In the genomic region with DNA sequence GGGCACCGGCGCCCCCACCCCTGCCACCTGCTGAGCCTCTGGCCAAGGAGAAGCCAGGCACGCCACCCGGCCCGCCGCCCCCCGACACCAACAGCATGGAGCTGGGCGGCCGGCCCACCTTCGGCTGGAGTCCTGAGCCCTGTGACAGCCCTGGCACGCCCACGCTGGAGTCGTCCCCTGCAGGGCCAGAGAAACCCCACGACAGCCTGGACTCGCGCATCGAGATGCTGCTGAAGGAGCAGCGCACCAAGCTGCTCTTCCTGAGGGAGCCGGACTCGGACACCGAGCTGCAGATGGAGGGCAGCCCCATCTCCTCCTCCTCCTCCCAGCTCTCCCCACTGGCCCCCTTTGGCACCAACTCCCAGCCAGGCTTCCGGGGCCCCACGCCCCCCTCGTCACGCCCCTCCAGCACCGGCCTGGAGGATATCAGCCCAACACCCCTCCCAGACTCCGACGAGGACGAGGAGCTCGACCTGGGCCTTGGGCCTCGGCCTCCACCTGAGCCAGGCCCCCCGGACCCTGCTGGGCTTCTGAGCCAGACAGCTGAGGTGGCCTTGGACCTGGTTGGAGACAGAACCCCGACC, we compare ENCODE assay signal across 13 cellular contexts. TPM values are rescaled to one million over a fixed set of nuclear protein-coding genes. Genes with fewer than 3 reads are reported as not detected.
A peak's percentile ranks its signal among the peaks of the same experiment; 100 is the strongest.
DNase-seq lines count a peak whose midpoint lies in the region; ATAC-seq and TF ChIP-seq lines count a peak whose summit lies in the region.
"Had no signal": no experiment of that assay in that cellular context is flagged by ENCODE, and none has a peak within 500 bp of the region (broad histone marks: within the 10 kb centered on the region; RNA-seq: fewer than 3 reads in every experiment).

No MANE protein-coding gene starts in this region.

- no peak overlapping the region for H2AK5ac ChIP-seq in mesenchymal stem cell (ENCODE audit: low read length, severe bottlenecking)

- H2BK15ac ChIP-seq in mesenchymal stem cell (ENCODE audit: low read depth, poor library complexity, severe bottlenecking) = no peak overlapping the region

- H3K9me2 ChIP-seq in GM23248 (ENCODE audit: insufficient read depth) = no peaks in the 10 kb centered on the region

- peaks cover 23% of the 10 kb centered on the region for H3K79me1 ChIP-seq in mesenchymal stem cell (replicated peaks; ENCODE audit: low read length, poor library complexity, severe bottlenecking)

- H3K9me3 ChIP-seq in GM23248 (ENCODE audit: low read depth) (no peaks in the 10 kb centered on the region), mesenchymal stem cell (ENCODE audit: control insufficient read depth, low read length) (no peaks in the 10 kb centered on the region), body of pancreas (no peaks in the 10 kb centered on the region)
- H3K9me3 ChIP-seq: SJCRH30 had no signal

- no peak overlapping the region for H3K18ac ChIP-seq in mesenchymal stem cell (ENCODE audit: low read depth in 1 of 2, low read length in 2 of 2)

- H3K36me3 ChIP-seq in ACC112 (ENCODE audit: insufficient read depth, low read length) (peaks cover 12% of the 10 kb centered on the region; the same call in 1 of the 2 replicates), GM23248 (ENCODE audit: low read depth) (peaks cover 9% of the 10 kb centered on the region; the same call in 1 of the 2 replicates), mesenchymal stem cell (ENCODE audit: control insufficient read depth in 1 of 2, insufficient read depth in 2 of 2, low read depth in 1 of 2, low read length in 2 of 2) (peaks cover 57 to 81% of the 10 kb centered on the region in 2 experiments), body of pancreas (replicated peaks in 1 of 2; ENCODE audit: insufficient read depth in 1 of 2, low read depth in 2 of 2) (peaks cover 0 to 11% of the 10 kb centered on the region in 2 donors)

- H3K4me1 Mint-ChIP-seq in activated naive CD8-positive, alpha-beta T cell (ENCODE audit: low read depth) = peaks cover 56% of the 10 kb centered on the region

- ATAC-seq in GM19463 (IDR thresholded peaks at IDR 0.05; ENCODE audit: unreplicated experiment) (no peak), body of pancreas (no peak)

- peak overlapping the region; percentile 75; the same call in 1 of the 2 replicates for H3K4me3 ChIP-seq in ACC112 (ENCODE audit: low read depth, low read length)
- peak overlapping the region; percentile 76 for H3K4me3 ChIP-seq in GM23248
- no peak overlapping the region for H3K4me3 ChIP-seq in mesenchymal stem cell (ENCODE audit: insufficient read depth in 1 of 2, low read depth in 1 of 2, low read length in 2 of 2)
- no peak overlapping the region for H3K4me3 ChIP-seq in body of pancreas
- H3K4me3 ChIP-seq: SJCRH30 had no signal

- H4K20me1 ChIP-seq in GM23248 (ENCODE audit: insufficient read depth) = no peaks in the 10 kb centered on the region

- peak overlapping the region; percentile 48 for H4K8ac ChIP-seq in mesenchymal stem cell (ENCODE audit: low read length)

- H2BK12ac ChIP-seq in mesenchymal stem cell (ENCODE audit: low read length in 2 of 2) = no peak overlapping the region

- H3K4me2 ChIP-seq in GM23248 (ENCODE audit: unreplicated experiment) = peak overlapping the region; percentile 87
- H3K4me2 ChIP-seq in mesenchymal stem cell (ENCODE audit: low read length, poor library complexity, severe bottlenecking) = no peak overlapping the region

- H3K36me3 Mint-ChIP-seq in activated naive CD8-positive, alpha-beta T cell = peaks cover 5% of the 10 kb centered on the region

- no peaks in the 10 kb centered on the region for H3K9me3 Mint-ChIP-seq in activated naive CD8-positive, alpha-beta T cell (ENCODE audit: low read depth)

- 75 to 82% methylated on average over 20 to 33 of the region's 33 CpGs for WGBS in GM23248 (ENCODE audit: low coverage in 1 of 2, low lambda C conversion rate in 2 of 2, missing lambda C conversion rate in 2 of 2), 2 experiments
- 94% methylated on average over 33 of the region's 33 CpGs for WGBS in mesenchymal stem cell
- 71 to 73% methylated on average over 14 to 25 of the region's 33 CpGs for WGBS in body of pancreas, 2 donors

- no peak overlapping the region for H3K27ac ChIP-seq in ACC112 (ENCODE audit: low read depth, low read length)
- H3K27ac ChIP-seq in GM23248 = no peak overlapping the region
- H3K27ac ChIP-seq in mesenchymal stem cell (ENCODE audit: low read length, poor library complexity, severe bottlenecking) = no peak overlapping the region
- peak overlapping the region in 2 of 4 donors; percentile 61 to 75 for H3K27ac ChIP-seq in body of pancreas
- H3K27ac ChIP-seq: SJCRH30 had no signal

- H3K27me3 ChIP-seq in ACC112 (ENCODE audit: insufficient read depth, low read length) = no peaks in the 10 kb centered on the region
- H3K27me3 ChIP-seq in GM23248 (replicated peaks; ENCODE audit: insufficient read depth) = no peaks in the 10 kb centered on the region
- H3K27me3 ChIP-seq in mesenchymal stem cell (ENCODE audit: control insufficient read depth in 1 of 2, insufficient read depth in 1 of 2, low read length in 2 of 2) = no peaks in the 10 kb centered on the region
- no peaks in the 10 kb centered on the region for H3K27me3 ChIP-seq in body of pancreas
- H3K27me3 ChIP-seq: SJCRH30 had no signal

- H3K27ac Mint-ChIP-seq in activated naive CD8-positive, alpha-beta T cell = no peak overlapping the region

- H2BK5ac ChIP-seq in mesenchymal stem cell (ENCODE audit: low read depth, low read length, poor library complexity, severe bottlenecking) = no peak overlapping the region

- peaks cover 11% of the 10 kb centered on the region for H3F3A ChIP-seq in GM23248 (ENCODE audit: insufficient read depth)

- TF ChIP-seq CTCF in body of pancreas (IDR thresholded peaks at IDR 0.05) = no peak

- H3K4me3 Mint-ChIP-seq in activated naive CD8-positive, alpha-beta T cell = peak overlapping the region; percentile 91

- peak overlapping the region; percentile 31 for H4K91ac ChIP-seq in mesenchymal stem cell (ENCODE audit: low read length)

- DNase-seq in GM23248 (no peak), mesenchymal stem cell (no peak), UCSD-AML1 (lab: John Stamatoyannopoulos, UW; ENCODE audit: unreplicated experiment) (no peak), body of pancreas (no peak), dermis blood vessel endothelial cell (no peak)
- DNase-seq: activated CD4-positive, CD25-positive, alpha-beta regulatory T cell treated with anti-CD3 and anti-CD28 coated beads, Interleukin-2, amount 50 U/mL, for 72 hours; activated naive CD4-positive, alpha-beta T cell treated with anti-CD3 and anti-CD28 coated beads, Interleukin-2, amount 50 U/mL, for 16 hours; foreskin melanocyte; SJCRH30 had no signal

- no peak overlapping the region for H2AFZ ChIP-seq in ACC112 (ENCODE audit: low read length, unreplicated experiment)
- no peak overlapping the region for H2AFZ ChIP-seq in GM23248
- H2AFZ ChIP-seq in mesenchymal stem cell (ENCODE audit: low read depth, low read length) = no peak overlapping the region

- H3K4me1 ChIP-seq in ACC112 (ENCODE audit: control insufficient read depth, insufficient read depth, low read length, unreplicated experiment) (peaks cover 31% of the 10 kb centered on the region), GM23248 (ENCODE audit: insufficient read depth) (peaks cover 24% of the 10 kb centered on the region), mesenchymal stem cell (ENCODE audit: control insufficient read depth, insufficient read depth, low read depth, low read length) (peaks cover 45% of the 10 kb centered on the region), body of pancreas (peaks cover 67% of the 10 kb centered on the region)

- H3K4ac ChIP-seq in mesenchymal stem cell (ENCODE audit: low read depth in 1 of 2, low read length in 2 of 2) = no peak overlapping the region

- in situ Hi-C loops in GM23248 (cut with MboI) = no loop called here

- TF ChIP-seq POLR2A in body of pancreas (IDR thresholded peaks at IDR 0.05) = no peak

- intact Hi-C loops in body of pancreas (cut with DNase I) = no loop called here

- no peaks in the 10 kb centered on the region for H3K27me3 Mint-ChIP-seq in activated naive CD8-positive, alpha-beta T cell

- H3K79me2 ChIP-seq in ACC112 (ENCODE audit: control insufficient read depth, insufficient read depth, low read length, unreplicated experiment) (peaks cover 80% of the 10 kb centered on the region), GM23248 (ENCODE audit: insufficient read depth) (peaks cover 95% of the 10 kb centered on the region)

- peak overlapping the region; percentile 76 for H3K9ac ChIP-seq in GM23248
- H3K9ac ChIP-seq in mesenchymal stem cell (ENCODE audit: low read length) = peak overlapping the region; percentile 88

- H2BK120ac ChIP-seq in mesenchymal stem cell (ENCODE audit: low read depth, low read length) = no peak overlapping the region

- no peak overlapping the region for H3K23ac ChIP-seq in mesenchymal stem cell (ENCODE audit: low read length in 2 of 2)

- no peak overlapping the region for H3K14ac ChIP-seq in mesenchymal stem cell (ENCODE audit: low read length in 2 of 2)

RNA-seq across cellular contexts. Expression of a gene that starts 6.5 kb away (rescaled TPM):
- 2.0 and 2.7 TPM in 2 replicates for total RNA-seq in GM23248 (2014; rRNA removed; shearing (Covaris generic))
- polyA plus RNA-seq in GM23248 (2016; fragmentation: Nextera tagmentation; extraction: Ambion mirVana) = 1.7 and 2.0 TPM in 2 replicates
- polyA plus RNA-seq in mesenchymal stem cell (2013, experiment 1 of 2) = 10.4 TPM
- 9.3 TPM for polyA plus RNA-seq in mesenchymal stem cell (2013, experiment 2 of 2)
- 10 to 100 TPM in 1 of 2 donors, 1 to 10 TPM in 1; 9.1 to 15.8 TPM for total RNA-seq in body of pancreas
- total RNA-seq in dermis blood vessel endothelial cell = 2.7 and 6.7 TPM in 2 replicates

RNA-seq across cellular contexts. Expression of a gene that starts 16.8 kb away (rescaled TPM):
- total RNA-seq in GM23248 (2014; rRNA removed; shearing (Covaris generic)) = 6.7 and 8.2 TPM in 2 replicates
- 1.5 and 2.4 TPM in 2 replicates for polyA plus RNA-seq in GM23248 (2016; fragmentation: Nextera tagmentation; extraction: Ambion mirVana)
- polyA plus RNA-seq in mesenchymal stem cell (2013, experiment 1 of 2) = 15.0 TPM
- 14.2 TPM for polyA plus RNA-seq in mesenchymal stem cell (2013, experiment 2 of 2)
- total RNA-seq in body of pancreas (10 to 100 TPM in 1 of 2 donors, 1 to 10 TPM in 1; 9.9 to 10.2 TPM), dermis blood vessel endothelial cell (6.1 and 6.5 TPM in 2 replicates)

RNA-seq across cellular contexts. Expression of a gene that starts 48.3 kb away (rescaled TPM):
- not detected in 2 replicates for total RNA-seq in GM23248 (2014; rRNA removed; shearing (Covaris generic))
- polyA plus RNA-seq in GM23248 (2016; fragmentation: Nextera tagmentation; extraction: Ambion mirVana) = not detected in 2 replicates
- 0.48 TPM for polyA plus RNA-seq in mesenchymal stem cell (2013, experiment 1 of 2)
- 0.47 TPM for polyA plus RNA-seq in mesenchymal stem cell (2013, experiment 2 of 2)
- total RNA-seq in body of pancreas (1 to 10 TPM; 3.0 to 5.7 TPM), dermis blood vessel endothelial cell (not detected in 2 replicates)
- total RNA-seq: dermis microvascular lymphatic vessel endothelial cell, SJCRH30 had no signal

Comparison
In these comparisons a context has a peak if more than half of its experiments do, and no peak if none do; other contexts are left out.
1. H3K4me3 ChIP-seq: peak in ACC112 (single experiment) and GM23248 (single experiment); none in mesenchymal stem cell (0 of 2) and body of pancreas (0 of 2).